Comparison of ENCODE assay signal across 8 cellular contexts in the genomic region with DNA sequence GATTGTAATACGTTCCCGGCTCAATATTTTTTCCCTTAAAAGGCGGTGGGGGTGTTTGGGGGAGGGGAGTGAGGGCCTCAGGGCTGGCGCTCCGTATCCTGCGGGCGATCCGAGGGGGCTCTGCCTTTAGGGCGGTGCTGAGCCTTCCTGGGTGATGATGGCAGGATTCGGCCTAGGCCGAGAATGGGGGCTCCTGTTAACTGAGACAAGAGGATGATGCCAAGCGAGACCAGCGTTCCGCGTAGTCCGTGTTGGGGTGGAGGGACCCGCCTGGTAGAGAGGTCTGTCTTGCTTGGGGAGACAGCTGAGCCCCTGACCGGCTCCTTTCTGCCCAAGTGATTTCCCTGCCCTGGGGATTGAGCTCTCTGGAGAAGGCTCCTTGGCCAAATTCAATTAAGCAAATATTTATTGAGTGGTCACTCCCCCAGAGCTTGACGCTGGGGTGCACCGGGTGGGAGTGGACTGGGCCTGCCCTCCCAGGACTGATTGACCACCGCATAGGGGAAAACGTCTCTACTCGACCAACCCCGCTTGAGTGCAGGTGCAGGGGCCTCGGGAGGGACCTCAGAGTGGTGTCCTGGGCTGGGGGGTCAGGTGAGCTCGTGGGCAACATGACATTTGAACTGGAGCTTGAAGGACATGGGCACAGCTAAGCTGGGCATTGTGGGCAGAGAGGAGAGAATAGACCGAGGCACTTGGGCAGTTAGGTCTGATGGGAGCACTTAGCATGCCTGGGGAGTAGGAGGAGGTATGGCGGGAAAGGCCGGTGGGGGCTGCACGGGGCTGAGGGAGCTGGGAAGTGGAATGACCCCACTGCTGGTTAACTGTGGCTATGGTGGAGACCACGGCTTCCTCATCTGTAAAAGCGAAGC. TPM values are rescaled to one million over a fixed set of nuclear protein-coding genes. Genes with fewer than 3 reads are reported as not detected.
DNase-seq lines count a peak whose midpoint lies in the region; ATAC-seq and TF ChIP-seq lines count a peak whose summit lies in the region.

No MANE protein-coding gene starts in this region.

- H3K27ac ChIP-seq in SK-N-SH (ENCODE audit: low read depth in 2 of 2, low read length in 1 of 2): peak overlapping the region in 1 of 2 experiments; percentile 66; a peak in 1 of 4 replicates
- H3K27ac ChIP-seq in subcutaneous abdominal adipose tissue (ENCODE audit: low read depth, low read length): no peak overlapping the region

- no peaks in the 10 kb centered on the region for H3K27me3 ChIP-seq in SK-N-SH (ENCODE audit: insufficient read depth)
- H3K27me3 ChIP-seq in subcutaneous abdominal adipose tissue (ENCODE audit: control insufficient read depth in 5 of 5, insufficient read depth in 4 of 5, low read length in 5 of 5): peaks cover 3 to 16% (median 9%) of the 10 kb centered on the region in 5 donors

- H3K36me3 ChIP-seq in SK-N-SH (replicated peaks in 1 of 2; ENCODE audit: control insufficient read depth in 1 of 2, insufficient read depth in 2 of 2, low read length in 1 of 2) (no peaks in the 10 kb centered on the region), subcutaneous abdominal adipose tissue (ENCODE audit: control insufficient read depth in 5 of 5, insufficient read depth in 5 of 5, low read length in 5 of 5) (no peaks in the 10 kb centered on the region)

- 79% methylated on average over 18 of the region's 32 CpGs for WGBS in SK-N-SH (ENCODE audit: low lambda C conversion rate)

- H3K4me3 ChIP-seq in SK-N-SH (ENCODE audit: low read depth in 2 of 2, low read length in 1 of 2) (peak overlapping the region; percentile 67 to 78), subcutaneous abdominal adipose tissue (ENCODE audit: low read depth in 1 of 5, low read length in 5 of 5) (peak overlapping the region in 4 of 5 donors; percentile 45 to 66 (median 59))

- no peaks in the 10 kb centered on the region for H3K36me3 Mint-ChIP-seq in activated T-helper 17 cell treated with anti-CD3 and anti-CD28 coated beads, Interleukin-2, amount 50 U/mL, for 72 hours (ENCODE audit: low read depth)

- H4K20me1 ChIP-seq in SK-N-SH (ENCODE audit: insufficient read depth): peaks cover 3% of the 10 kb centered on the region; the same call in 1 of the 2 replicates

- no peaks in the 10 kb centered on the region for H3K9me3 ChIP-seq in SK-N-SH
- no peaks in the 10 kb centered on the region for H3K9me3 ChIP-seq in subcutaneous abdominal adipose tissue (ENCODE audit: control insufficient read depth in 5 of 5, low read length in 5 of 5)

- TF ChIP-seq RAD21 in SK-N-SH (IDR thresholded peaks at IDR 0.05; ENCODE audit: low read length): no peak

- H3K4me1 ChIP-seq in SK-N-SH (ENCODE audit: control insufficient read depth in 1 of 2, insufficient read depth in 2 of 2, low read depth in 1 of 2, low read length in 1 of 2) (peaks cover 5 to 34% of the 10 kb centered on the region in 2 experiments; a peak in 1 of 4 replicates), subcutaneous abdominal adipose tissue (ENCODE audit: control insufficient read depth in 5 of 5, insufficient read depth in 5 of 5, low read length in 5 of 5) (peaks cover 3 to 71% (median 20%) of the 10 kb centered on the region in 5 donors)

- H3K4me1 Mint-ChIP-seq in activated T-helper 17 cell treated with anti-CD3 and anti-CD28 coated beads, Interleukin-2, amount 50 U/mL, for 72 hours: peaks cover 5% of the 10 kb centered on the region

- H3K27me3 Mint-ChIP-seq in activated T-helper 17 cell treated with anti-CD3 and anti-CD28 coated beads, Interleukin-2, amount 50 U/mL, for 72 hours: peaks cover 5% of the 10 kb centered on the region

- CTCF ChIA-PET in SK-N-SH (lab: Yijun Ruan, JAX): interaction anchor here (0.6 to 3.3 kb wide), 12 partner anchors 9 to 315 kb away, joined by 3 to 16 read pairs (median 3); no protein-coding TSS in a partner anchor

- DNase-seq in SK-N-SH: peak; percentile 48
- DNase-seq in left kidney (ENCODE audit: low read depth, low spot score): peak; percentile 41
- DNase-seq in UCSD-AML1 (lab: John Stamatoyannopoulos, UW; ENCODE audit: unreplicated experiment): no peak

- H3K4me3 Mint-ChIP-seq in activated T-helper 17 cell treated with anti-CD3 and anti-CD28 coated beads, Interleukin-2, amount 50 U/mL, for 72 hours: peak overlapping the region; percentile 58

- ATAC-seq in SK-N-SH treated with all-trans-retinoic acid at 6 μM for 48 hours (no peak), HG03196 (IDR thresholded peaks at IDR 0.05; ENCODE audit: unreplicated experiment) (no peak), HG03457 (IDR thresholded peaks at IDR 0.05; ENCODE audit: unreplicated experiment) (no peak)
- no peak for ATAC-seq in activated T-helper 17 cell treated with anti-CD3 and anti-CD28 coated beads, Interleukin-2, amount 50 U/mL, for 72 hours (replicated peaks)

- no peaks in the 10 kb centered on the region for H3K9me3 Mint-ChIP-seq in activated T-helper 17 cell treated with anti-CD3 and anti-CD28 coated beads, Interleukin-2, amount 50 U/mL, for 72 hours

- peak overlapping the region; percentile 65; the same call in 1 of the 2 replicates for H2AFZ ChIP-seq in SK-N-SH (ENCODE audit: low read depth)

- TF ChIP-seq EP300 in SK-N-SH (IDR thresholded peaks at IDR 0.05; ENCODE audit: borderline replicate concordance in 1 of 2, low read depth in 1 of 2, low read length in 1 of 2): no peak

- no peak overlapping the region for H3K27ac Mint-ChIP-seq in activated T-helper 17 cell treated with anti-CD3 and anti-CD28 coated beads, Interleukin-2, amount 50 U/mL, for 72 hours

- TF ChIP-seq CTCF in SK-N-SH (IDR thresholded peaks at IDR 0.05): no peak

- POLR2A ChIA-PET in SK-N-SH (lab: Yijun Ruan, JAX): interaction anchor here (1.4 to 2.1 kb wide), 2 partner anchors 12 to 39 kb away, joined by 3 to 6 read pairs; no protein-coding TSS in a partner anchor

- H3K4me2 ChIP-seq in SK-N-SH: peak overlapping the region; percentile 96

- no peaks in the 10 kb centered on the region; the same call in 1 of the 2 replicates for H3K79me2 ChIP-seq in SK-N-SH (ENCODE audit: insufficient read depth)

- no peaks in the 10 kb centered on the region for H3K9me2 ChIP-seq in SK-N-SH

- H3K9ac ChIP-seq in SK-N-SH (peak overlapping the region; percentile 67), subcutaneous abdominal adipose tissue (ENCODE audit: low read length in 5 of 5) (peak overlapping the region in 3 of 5 donors; percentile 42 to 61 (median 54))

- no peaks in the 10 kb centered on the region for H3F3A ChIP-seq in SK-N-SH (replicated peaks; ENCODE audit: insufficient read depth)

TF ChIP-seq in SK-N-SH, 30 proteins besides CTCF, POLR2A, EP300 and RAD21:
- TF ChIP-seq CHD2 (IDR thresholded peaks at IDR 0.05; ENCODE audit: low read length, partially characterized antibody) (no peak), MEF2A (IDR thresholded peaks at IDR 0.05; ENCODE audit: borderline replicate concordance, low read depth) (no peak), SMC3 (IDR thresholded peaks at IDR 0.05; ENCODE audit: low read depth, low read length) (no peak), TAF1 (IDR thresholded peaks at IDR 0.05; ENCODE audit: borderline replicate concordance, low read depth, low read length) (no peak)

TF ChIP-seq in SK-N-SH treated with all-trans-retinoic acid at 6 μM for 48 hours, 23 proteins besides CTCF, POLR2A, EP300 and RAD21 (continues in another document):
- TF ChIP-seq ZFP3 (CRISPR knock-in tag; IDR thresholded peaks at IDR 0.05) (no peak), TCF4 (CRISPR knock-in tag; IDR thresholded peaks at IDR 0.05; ENCODE audit: borderline replicate concordance) (no peak), CSDC2 (CRISPR knock-in tag; IDR thresholded peaks at IDR 0.05) (no peak), OSR1 (CRISPR knock-in tag; IDR thresholded peaks at IDR 0.05) (no peak), TSHZ2 (CRISPR knock-in tag; IDR thresholded peaks at IDR 0.05) (no peak), PPARA (CRISPR knock-in tag; IDR thresholded peaks at IDR 0.05; ENCODE audit: borderline replicate concordance) (no peak), GLIS3 (CRISPR knock-in tag; IDR thresholded peaks at IDR 0.05) (no peak), ZFP30 (CRISPR knock-in tag; IDR thresholded peaks at IDR 0.05) (no peak), BACH2 (CRISPR knock-in tag; IDR thresholded peaks at IDR 0.05; ENCODE audit: borderline replicate concordance) (no peak), SNAI2 (CRISPR knock-in tag; IDR thresholded peaks at IDR 0.05) (no peak)

RNA-seq across cellular contexts. Expression of gene GNAZ, which starts 1.1 kb away (rescaled TPM):
- 5.4 and 6.5 TPM in 2 replicates for polyA plus RNA-seq in SK-N-SH (2012; rRNA removed)
- 3.9 and 6.3 TPM in 2 replicates for polyA plus RNA-seq in SK-N-SH (2012; cell fraction: cytosol; rRNA removed)
- 3.5 and 8.9 TPM in 2 replicates for polyA plus RNA-seq in SK-N-SH (2012; cell fraction: nucleus; rRNA removed)
- total RNA-seq in activated T-helper 17 cell treated with anti-CD3 and anti-CD28 coated beads, Interleukin-2, amount 50 U/mL, for 72 hours: 1 to 10 TPM in 1 of 2 donors, under 1 TPM in 1; 0.37 to 2.0 TPM
